Comparison of ENCODE assay signal across 8 cellular contexts in genomic region chr14:35808076-35808657, GRCh38. TPM values are rescaled to one million over a fixed set of nuclear protein-coding genes. Genes with fewer than 3 reads are reported as not detected.
DNase-seq lines count a peak whose midpoint lies in the region; ATAC-seq, FAIRE-seq and TF ChIP-seq lines count a peak whose summit lies in the region.

No MANE protein-coding gene starts in this region.

- in situ Hi-C loops in KBM-7 (cut with MboI; ENCODE audit: low pct_unique_long_range_greater_than_20kb, low sequenced_read_pairs) = no loop called here

- peaks cover 21% of the 10 kb centered on the region for H4K20me1 ChIP-seq in astrocyte (ENCODE audit: insufficient read depth, low read length)

- DNase-seq in ELR (ENCODE audit: low read depth) (peak; percentile 42), NCI-H2171 (lab: John Stamatoyannopoulos, UW) (peak; percentile 48), astrocyte (ENCODE audit: low read depth) (no peak), NCI-H446 treated with DMSO at 0.1 percent for 48 hours (lab: John Stamatoyannopoulos, UW) (no peak), KBM-7 (no peak)
- DNase-seq in stimulated activated CD4-positive, alpha-beta T cell treated with anti-CD3 and anti-CD28 coated beads, Interleukin-2, amount 100 ng/mL, for 4 hours (ENCODE audit: low read depth) = peak; percentile 31

- no peaks in the 10 kb centered on the region for H3K36me3 Mint-ChIP-seq in astrocyte (ENCODE audit: low read depth, unreplicated experiment)

- no peaks in the 10 kb centered on the region for H3K9me3 ChIP-seq in astrocyte (ENCODE audit: insufficient read depth, low read depth, low read length)
- no peaks in the 10 kb centered on the region; the same call in 1 of the 2 replicates for H3K9me3 ChIP-seq in iPS-20b (ENCODE audit: insufficient read depth, low read depth, low read length)

- H3K27me3 Mint-ChIP-seq in astrocyte (ENCODE audit: low read depth, unreplicated experiment) = no peaks in the 10 kb centered on the region

- H3K4me1 ChIP-seq in astrocyte (ENCODE audit: insufficient read depth, low read length) = peaks cover 5% of the 10 kb centered on the region
- H3K4me1 ChIP-seq in iPS-20b (ENCODE audit: insufficient read depth, low read length) = peaks cover 10% of the 10 kb centered on the region; the same call in 1 of the 2 replicates

- no peak for TF ChIP-seq CTCF in astrocyte (IDR thresholded peaks at IDR 0.05; ENCODE audit: insufficient read depth, low read depth, low read length)

- H3K4me3 Mint-ChIP-seq in astrocyte (ENCODE audit: unreplicated experiment) = peak overlapping the region; percentile 93

- H3K36me3 ChIP-seq in astrocyte (ENCODE audit: insufficient read depth, low read length) (no peaks in the 10 kb centered on the region), iPS-20b (ENCODE audit: insufficient read depth, low read depth, low read length) (no peaks in the 10 kb centered on the region)

- H3K4me2 ChIP-seq in astrocyte (ENCODE audit: low read length) = peak overlapping the region; percentile 89

- peak overlapping the region; percentile 79 for H3K27ac Mint-ChIP-seq in astrocyte (ENCODE audit: unreplicated experiment)

- no peaks in the 10 kb centered on the region for H3K9me3 Mint-ChIP-seq in astrocyte (ENCODE audit: unreplicated experiment)

- H3K27me3 ChIP-seq in astrocyte (ENCODE audit: insufficient read depth, low read length) (no peaks in the 10 kb centered on the region), iPS-20b (ENCODE audit: insufficient read depth, low read length) (no peaks in the 10 kb centered on the region)

- peak overlapping the region; percentile 92 for H2AFZ ChIP-seq in astrocyte (ENCODE audit: low read depth, low read length)

- peaks cover 32% of the 10 kb centered on the region for H3K79me2 ChIP-seq in astrocyte (ENCODE audit: insufficient read depth, low read length)

- H3K4me3 ChIP-seq in astrocyte (ENCODE audit: insufficient read depth, low read depth, low read length) = peak overlapping the region; percentile 73
- peak overlapping the region; percentile 88 for H3K4me3 ChIP-seq in iPS-20b (ENCODE audit: low read length)

- H3K9ac ChIP-seq in astrocyte (ENCODE audit: low read length) (peak overlapping the region; percentile 90), iPS-20b (ENCODE audit: low read depth, low read length) (peak overlapping the region; percentile 83)

- ATAC-seq in GM19455 (IDR thresholded peaks at IDR 0.05; ENCODE audit: unreplicated experiment) = no peak

- H3K27ac ChIP-seq in astrocyte (ENCODE audit: low read depth, low read length) = peak overlapping the region; percentile 75
- no peak overlapping the region for H3K27ac ChIP-seq in iPS-20b (ENCODE audit: low read length)

- no peak for FAIRE-seq in astrocyte (lab: Jason Lieb, UNC)

- peaks cover 5% of the 10 kb centered on the region for H3K4me1 Mint-ChIP-seq in astrocyte (ENCODE audit: low read depth, unreplicated experiment)

RNA-seq across cellular contexts. Expression of gene RALGAPA1, which starts 0.9 kb away (rescaled TPM):
- total RNA-seq in astrocyte = 24.8 TPM in 2 replicates

RNA-seq across cellular contexts. Expression of gene BRMS1L, which starts 18.0 kb away (rescaled TPM):
- 9.6 and 12.0 TPM in 2 replicates for total RNA-seq in astrocyte

Comparison
In these comparisons a context has a peak if more than half of its experiments do, and no peak if none do; other contexts are left out.
1. DNase-seq: peak in ELR (single experiment), NCI-H2171 (single experiment) and stimulated activated CD4-positive, alpha-beta T cell treated with anti-CD3 and anti-CD28 coated beads, Interleukin-2, amount 100 ng/mL, for 4 hours (single experiment); none in astrocyte (single experiment), NCI-H446 treated with DMSO at 0.1 percent for 48 hours (single experiment) and KBM-7 (single experiment).